Comparison of ENCODE assay signal across 7 cellular contexts in the genomic region with DNA sequence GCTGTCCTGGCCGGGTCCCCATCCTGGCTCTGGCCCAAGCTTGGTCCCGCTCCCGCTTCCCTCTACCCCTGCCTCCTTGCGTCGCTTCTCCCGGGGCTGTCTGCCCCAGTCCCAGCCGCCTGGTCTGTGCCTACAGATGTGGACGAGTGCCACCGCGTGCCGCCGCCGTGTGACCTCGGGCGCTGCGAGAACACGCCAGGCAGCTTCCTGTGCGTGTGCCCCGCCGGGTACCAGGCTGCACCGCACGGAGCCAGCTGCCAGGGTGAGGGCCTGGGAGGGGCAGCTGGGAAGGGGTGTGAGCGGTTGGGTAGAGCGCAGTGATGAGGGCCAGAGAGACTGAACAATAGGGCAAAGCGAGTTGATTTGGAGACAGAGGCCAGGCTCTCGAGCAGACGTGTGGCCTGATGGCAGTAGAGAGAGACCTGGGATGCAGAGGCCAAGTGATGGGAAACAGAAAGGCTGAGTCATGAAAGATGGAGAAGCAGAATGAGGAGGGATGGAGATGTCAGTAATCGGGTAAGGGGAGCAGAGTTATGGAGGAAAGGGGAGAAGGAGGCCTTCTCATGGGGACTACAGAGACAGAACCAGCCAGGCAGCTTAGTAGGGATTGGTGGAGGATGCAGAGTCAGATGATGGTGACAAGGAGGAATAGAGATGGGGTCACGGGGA. TPM values are rescaled to one million over a fixed set of nuclear protein-coding genes. Genes with fewer than 3 reads are reported as not detected.
DNase-seq lines count a peak whose midpoint lies in the region; ATAC-seq and TF ChIP-seq lines count a peak whose summit lies in the region.

No MANE protein-coding gene starts in this region.

- H3K4me1 ChIP-seq in HUES48 (ENCODE audit: control insufficient read depth, insufficient read depth, low read length), result peaks cover 12% of the 10 kb centered on the region

- peak overlapping the region; percentile 67 for H3K4me3 Mint-ChIP-seq in chondrocyte (ENCODE audit: unreplicated experiment)

- TF ChIP-seq CTCF in chondrocyte (IDR thresholded peaks at IDR 0.05) (no peak), GM20000 (IDR thresholded peaks at IDR 0.05; ENCODE audit: extremely low read depth, missing control alignments) (no peak)

- no peaks in the 10 kb centered on the region for H3K27me3 Mint-ChIP-seq in chondrocyte (ENCODE audit: low read depth)

- no peak for ATAC-seq in HG02623 (IDR thresholded peaks at IDR 0.05; ENCODE audit: unreplicated experiment)

- H3K9ac ChIP-seq in HUES48 (ENCODE audit: low read depth, low read length), result no peak overlapping the region

- H3K27ac Mint-ChIP-seq in chondrocyte (ENCODE audit: unreplicated experiment), result peak overlapping the region; percentile 67

- H3K4me1 Mint-ChIP-seq in chondrocyte (ENCODE audit: low read depth), result peaks cover 38% of the 10 kb centered on the region

- H3K36me3 ChIP-seq in HUES48 (ENCODE audit: control insufficient read depth, insufficient read depth, low read length), result no peaks in the 10 kb centered on the region

- DNase-seq in T-helper 9 cell, result peak; percentile 63
- DNase-seq in chondrocyte (ENCODE audit: low spot score), result no peak
- peak; percentile 63 for DNase-seq in medulla oblongata (ENCODE audit: extremely low spot score)
- DNase-seq in substantia nigra (lab: John Stamatoyannopoulos, UW), result peak in 35 of 49 donors; percentile 15 to 75 (median 47)
- DNase-seq in GM20000 (ENCODE audit: low spot score), result no peak

- H3K27ac ChIP-seq in HUES48 (ENCODE audit: low read depth, low read length) (no peak overlapping the region), substantia nigra (ENCODE audit: low read depth, low read length, poor library complexity, severe bottlenecking) (peak overlapping the region; percentile 66)

- H3K9me3 Mint-ChIP-seq in chondrocyte (ENCODE audit: low read depth), result no peaks in the 10 kb centered on the region

- H3K27me3 ChIP-seq in HUES48 (ENCODE audit: control insufficient read depth, insufficient read depth, low read length), result peaks cover 54% of the 10 kb centered on the region

- peak overlapping the region; percentile 50; the same call in 1 of the 2 replicates for H3K4me3 ChIP-seq in HUES48 (ENCODE audit: low read depth, low read length)

- H3K9me3 ChIP-seq in HUES48 (ENCODE audit: control insufficient read depth, insufficient read depth, low read length), result no peaks in the 10 kb centered on the region

- H3K36me3 Mint-ChIP-seq in chondrocyte (ENCODE audit: low read depth), result no peaks in the 10 kb centered on the region

RNA-seq across cellular contexts. Expression of a gene that starts 9.4 kb away (rescaled TPM):
- 161 to 311 TPM (median 163 TPM) in 3 replicates for total RNA-seq in chondrocyte

RNA-seq across cellular contexts. Expression of a gene that starts 33.9 kb away (rescaled TPM):
- 40.9 to 47.8 TPM (median 46.8 TPM) in 3 replicates for total RNA-seq in chondrocyte

Comparison
In these comparisons a context has a peak if more than half of its experiments do, and no peak if none do; other contexts are left out.
1. DNase-seq: peak in T-helper 9 cell (single experiment), medulla oblongata (single experiment) and substantia nigra (35 of 49); none in chondrocyte (single experiment) and GM20000 (single experiment).